In the genomic region with DNA sequence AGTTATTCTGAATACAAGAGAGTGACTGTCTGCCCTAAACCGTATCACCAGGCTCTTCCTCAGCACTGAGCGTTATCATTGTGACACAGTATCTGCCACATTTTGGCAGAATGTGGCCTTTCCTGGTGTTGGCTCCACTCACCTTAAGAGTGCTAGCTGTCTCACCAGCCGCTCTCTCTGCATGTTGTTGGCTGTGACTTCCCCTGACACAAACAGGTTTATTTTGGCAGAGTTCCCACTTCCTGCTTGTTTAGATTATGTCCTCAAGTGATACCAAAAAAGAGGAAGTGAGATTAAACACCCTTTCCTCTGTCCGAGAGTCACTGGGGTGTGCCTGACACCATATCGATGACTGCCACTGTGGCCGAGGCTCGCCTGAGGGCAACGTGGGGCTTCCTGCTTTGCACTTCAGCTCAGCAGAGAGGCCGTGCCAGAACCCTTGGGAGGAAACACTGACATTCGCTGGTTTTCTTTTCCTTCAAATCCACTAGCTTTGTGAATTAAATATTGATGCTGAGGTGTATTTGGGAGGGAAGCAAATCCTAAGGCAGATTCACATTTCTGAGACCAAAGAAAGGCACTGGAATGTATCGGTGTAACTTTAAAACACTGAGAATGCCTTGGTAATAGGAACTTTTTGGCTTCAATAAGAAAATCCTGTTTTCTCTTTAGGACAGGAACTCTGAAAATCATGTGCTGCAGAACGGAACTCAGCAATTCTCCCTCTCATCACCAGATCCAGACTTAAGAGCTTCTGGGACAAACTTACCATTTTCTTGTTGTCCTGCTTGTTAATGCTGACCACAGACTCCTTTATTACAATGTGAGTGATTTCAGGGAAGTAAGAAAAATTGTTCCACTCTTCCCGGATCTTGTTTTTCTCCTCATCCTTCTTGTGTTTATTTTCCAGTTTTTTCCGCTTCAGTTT, we compare ENCODE assay signal across 1 cellular context.
TF ChIP-seq lines count a peak whose summit lies in the region.

No MANE protein-coding gene starts in this region.

TF ChIP-seq in HEK293, 187 proteins besides CTCF, POLR2A, EP300 and RAD21 (continued from another document and continues in another):
- no peak for TF ChIP-seq ZSCAN18 (tag by site-specific recombination; IDR thresholded peaks at IDR 0.05)
- no peak for TF ChIP-seq ZNF654 (tag by site-specific recombination; IDR thresholded peaks at IDR 0.05; ENCODE audit: low read depth)
- no peak for TF ChIP-seq ZNF221 (tag by site-specific recombination; IDR thresholded peaks at IDR 0.05; ENCODE audit: borderline replicate concordance)
- TF ChIP-seq ZNF777 (tag by site-specific recombination; IDR thresholded peaks at IDR 0.05; ENCODE audit: borderline replicate concordance): no peak
- no peak for TF ChIP-seq ZNF248 (tag by site-specific recombination; IDR thresholded peaks at IDR 0.05)
- TF ChIP-seq KLF9 (tag by site-specific recombination; IDR thresholded peaks at IDR 0.05; ENCODE audit: low read depth): no peak
- TF ChIP-seq ZNF843 (tag by site-specific recombination; IDR thresholded peaks at IDR 0.05): no peak
- no peak for TF ChIP-seq ZNF404 (tag by site-specific recombination; IDR thresholded peaks at IDR 0.05)
- TF ChIP-seq KLF10 (tag by site-specific recombination; IDR thresholded peaks at IDR 0.05): no peak
- 0 out of 2 replicates have a peak, but pooled peaks have one; percentile 22 for TF ChIP-seq ZBTB44 (tag by site-specific recombination; IDR thresholded peaks at IDR 0.05)
- TF ChIP-seq SP7 (tag by site-specific recombination; IDR thresholded peaks at IDR 0.05): no peak
- TF ChIP-seq ZNF660 (tag by site-specific recombination; IDR thresholded peaks at IDR 0.05): no peak
- TF ChIP-seq PRDM2 (tag by site-specific recombination; IDR thresholded peaks at IDR 0.05; ENCODE audit: borderline replicate concordance): no peak
- TF ChIP-seq ZNF112 (tag by site-specific recombination; IDR thresholded peaks at IDR 0.05): no peak
- TF ChIP-seq HOXA7 (CRISPR knock-in tag; IDR thresholded peaks at IDR 0.05; ENCODE audit: borderline replicate concordance): no peak
- no peak for TF ChIP-seq ZNF398 (tag by site-specific recombination; IDR thresholded peaks at IDR 0.05)
- TF ChIP-seq ZNF184 (tag by site-specific recombination; IDR thresholded peaks at IDR 0.05): peak; percentile 99
- TF ChIP-seq BCL11A (tag by site-specific recombination; IDR thresholded peaks at IDR 0.05; ENCODE audit: low read depth): no peak
- TF ChIP-seq SETDB1 (IDR thresholded peaks at IDR 0.05; ENCODE audit: insufficient read length, low read length): peak; percentile 43
- no peak for TF ChIP-seq ZNF677 (tag by site-specific recombination; IDR thresholded peaks at IDR 0.05)
- peak; percentile 93 for TF ChIP-seq TRIM28 (IDR thresholded peaks at IDR 0.05; ENCODE audit: borderline replicate concordance, low read length)
- no peak for TF ChIP-seq PBX3 (CRISPR knock-in tag; IDR thresholded peaks at IDR 0.05)
- TF ChIP-seq, protein P1, sequence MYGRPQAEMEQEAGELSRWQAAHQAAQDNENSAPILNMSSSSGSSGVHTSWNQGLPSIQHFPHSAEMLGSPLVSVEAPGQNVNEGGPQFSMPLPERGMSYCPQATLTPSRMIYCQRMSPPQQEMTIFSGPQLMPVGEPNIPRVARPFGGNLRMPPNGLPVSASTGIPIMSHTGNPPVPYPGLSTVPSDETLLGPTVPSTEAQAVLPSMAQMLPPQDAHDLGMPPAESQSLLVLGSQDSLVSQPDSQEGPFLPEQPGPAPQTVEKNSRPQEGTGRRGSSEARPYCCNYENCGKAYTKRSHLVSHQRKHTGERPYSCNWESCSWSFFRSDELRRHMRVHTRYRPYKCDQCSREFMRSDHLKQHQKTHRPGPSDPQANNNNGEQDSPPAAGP (tag by site-specific recombination; IDR thresholded peaks at IDR 0.05): no peak
- no peak for TF ChIP-seq YY1 (tag by site-specific recombination; IDR thresholded peaks at IDR 0.05)
- TF ChIP-seq ZNF513 (tag by site-specific recombination; IDR thresholded peaks at IDR 0.05): no peak
- peak; percentile 53 for TF ChIP-seq ZNF366 (tag by site-specific recombination; conservative IDR thresholded peaks at IDR 0.05)
- TF ChIP-seq ZIC2 (tag by site-specific recombination; IDR thresholded peaks at IDR 0.05): peak; percentile 40
- TF ChIP-seq ZNF2 (tag by site-specific recombination; IDR thresholded peaks at IDR 0.05): no peak
- TF ChIP-seq OSR2 (tag by site-specific recombination; IDR thresholded peaks at IDR 0.05): peak; percentile 71; the same call in 1 of the 2 replicates
- no peak for TF ChIP-seq ZNF549 (tag by site-specific recombination; IDR thresholded peaks at IDR 0.05)
- TF ChIP-seq, protein P2, sequence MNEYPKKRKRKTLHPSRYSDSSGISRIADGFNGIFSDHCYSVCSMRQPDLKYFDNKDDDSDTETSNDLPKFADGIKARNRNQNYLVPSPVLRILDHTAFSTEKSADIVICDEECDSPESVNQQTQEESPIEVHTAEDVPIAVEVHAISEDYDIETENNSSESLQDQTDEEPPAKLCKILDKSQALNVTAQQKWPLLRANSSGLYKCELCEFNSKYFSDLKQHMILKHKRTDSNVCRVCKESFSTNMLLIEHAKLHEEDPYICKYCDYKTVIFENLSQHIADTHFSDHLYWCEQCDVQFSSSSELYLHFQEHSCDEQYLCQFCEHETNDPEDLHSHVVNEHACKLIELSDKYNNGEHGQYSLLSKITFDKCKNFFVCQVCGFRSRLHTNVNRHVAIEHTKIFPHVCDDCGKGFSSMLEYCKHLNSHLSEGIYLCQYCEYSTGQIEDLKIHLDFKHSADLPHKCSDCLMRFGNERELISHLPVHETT (tag by site-specific recombination; IDR thresholded peaks at IDR 0.05): no peak
- no peak for TF ChIP-seq ZNF280C (tag by site-specific recombination; IDR thresholded peaks at IDR 0.05)
- no peak for TF ChIP-seq ZNF785 (tag by site-specific recombination; IDR thresholded peaks at IDR 0.05)
